Comparison of ENCODE assay signal across 2 cellular contexts in the genomic region with DNA sequence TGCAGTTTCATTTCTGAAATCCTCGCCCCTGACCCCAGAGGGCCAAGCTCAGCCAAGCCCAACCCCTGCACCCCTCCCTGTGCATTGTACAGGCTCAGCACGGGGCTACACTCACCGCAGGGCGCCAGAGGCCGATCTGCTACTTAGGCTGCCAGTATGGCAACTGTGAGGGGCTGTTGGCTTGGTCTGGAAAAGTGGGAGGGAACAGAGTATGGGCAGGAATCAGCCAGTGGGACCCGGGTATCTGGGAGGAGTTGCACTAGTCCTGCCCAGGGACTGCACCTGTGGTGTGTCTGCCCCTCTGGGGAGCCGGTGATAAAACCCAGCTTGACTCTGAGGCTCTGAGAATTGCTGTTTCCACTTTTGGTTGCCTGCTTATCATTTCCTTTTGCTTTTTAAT.
TF ChIP-seq lines count a peak whose summit lies in the region.

No MANE protein-coding gene starts in this region.

TF ChIP-seq in HEK293, 187 proteins besides CTCF, POLR2A, EP300 and RAD21 (continued from another document and continues in another):
- TF ChIP-seq, protein P1, sequence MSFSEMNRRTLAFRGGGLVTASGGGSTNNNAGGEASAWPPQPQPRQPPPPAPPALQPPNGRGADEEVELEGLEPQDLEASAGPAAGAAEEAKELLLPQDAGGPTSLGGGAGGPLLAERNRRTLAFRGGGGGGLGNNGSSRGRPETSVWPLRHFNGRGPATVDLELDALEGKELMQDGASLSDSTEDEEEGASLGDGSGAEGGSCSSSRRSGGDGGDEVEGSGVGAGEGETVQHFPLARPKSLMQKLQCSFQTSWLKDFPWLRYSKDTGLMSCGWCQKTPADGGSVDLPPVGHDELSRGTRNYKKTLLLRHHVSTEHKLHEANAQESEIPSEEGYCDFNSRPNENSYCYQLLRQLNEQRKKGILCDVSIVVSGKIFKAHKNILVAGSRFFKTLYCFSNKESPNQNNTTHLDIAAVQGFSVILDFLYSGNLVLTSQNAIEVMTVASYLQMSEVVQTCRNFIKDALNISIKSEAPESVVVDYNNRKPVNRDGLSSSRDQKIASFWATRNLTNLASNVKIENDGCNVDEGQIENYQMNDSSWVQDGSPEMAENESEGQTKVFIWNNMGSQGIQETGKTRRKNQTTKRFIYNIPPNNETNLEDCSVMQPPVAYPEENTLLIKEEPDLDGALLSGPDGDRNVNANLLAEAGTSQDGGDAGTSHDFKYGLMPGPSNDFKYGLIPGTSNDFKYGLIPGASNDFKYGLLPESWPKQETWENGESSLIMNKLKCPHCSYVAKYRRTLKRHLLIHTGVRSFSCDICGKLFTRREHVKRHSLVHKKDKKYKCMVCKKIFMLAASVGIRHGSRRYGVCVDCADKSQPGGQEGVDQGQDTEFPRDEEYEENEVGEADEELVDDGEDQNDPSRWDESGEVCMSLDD (tag by site-specific recombination; IDR thresholded peaks at IDR 0.05) = no peak
- TF ChIP-seq SP2 (tag by site-specific recombination; IDR thresholded peaks at IDR 0.05) = 0 out of 2 replicates have a peak, but pooled peaks have one; percentile 13
- TF ChIP-seq ZNF169 (tag by site-specific recombination; IDR thresholded peaks at IDR 0.05) = no peak
- TF ChIP-seq ZNF600 (tag by site-specific recombination; IDR thresholded peaks at IDR 0.05) = peak; percentile 92
- TF ChIP-seq ZBTB7A (tag by site-specific recombination; IDR thresholded peaks at IDR 0.05; ENCODE audit: low read depth) = no peak
- TF ChIP-seq ZNF423 (tag by site-specific recombination; IDR thresholded peaks at IDR 0.05) = 0 out of 2 replicates have a peak, but pooled peaks have one; percentile 23
- no peak for TF ChIP-seq KLF9 (tag by site-specific recombination; IDR thresholded peaks at IDR 0.05; ENCODE audit: low read depth)
- TF ChIP-seq, protein P2, sequence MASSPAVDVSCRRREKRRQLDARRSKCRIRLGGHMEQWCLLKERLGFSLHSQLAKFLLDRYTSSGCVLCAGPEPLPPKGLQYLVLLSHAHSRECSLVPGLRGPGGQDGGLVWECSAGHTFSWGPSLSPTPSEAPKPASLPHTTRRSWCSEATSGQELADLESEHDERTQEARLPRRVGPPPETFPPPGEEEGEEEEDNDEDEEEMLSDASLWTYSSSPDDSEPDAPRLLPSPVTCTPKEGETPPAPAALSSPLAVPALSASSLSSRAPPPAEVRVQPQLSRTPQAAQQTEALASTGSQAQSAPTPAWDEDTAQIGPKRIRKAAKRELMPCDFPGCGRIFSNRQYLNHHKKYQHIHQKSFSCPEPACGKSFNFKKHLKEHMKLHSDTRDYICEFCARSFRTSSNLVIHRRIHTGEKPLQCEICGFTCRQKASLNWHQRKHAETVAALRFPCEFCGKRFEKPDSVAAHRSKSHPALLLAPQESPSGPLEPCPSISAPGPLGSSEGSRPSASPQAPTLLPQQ (tag by site-specific recombination; IDR thresholded peaks at IDR 0.05) = no peak
- TF ChIP-seq ZBTB17 (tag by site-specific recombination; IDR thresholded peaks at IDR 0.05) = peak; percentile 84
- peak; percentile 31; the same call in 1 of the 2 replicates for TF ChIP-seq OSR2 (tag by site-specific recombination; IDR thresholded peaks at IDR 0.05)
- no peak for TF ChIP-seq TCF7L2 (IDR thresholded peaks at IDR 0.05; ENCODE audit: borderline replicate concordance, low read depth, low read length)
- TF ChIP-seq ZBTB20 (tag by site-specific recombination; IDR thresholded peaks at IDR 0.05) = peak; percentile 98
- TF ChIP-seq RBAK (tag by site-specific recombination; IDR thresholded peaks at IDR 0.05) = no peak
- peak; percentile 30; the same call in 1 of the 2 replicates for TF ChIP-seq SCRT1 (tag by site-specific recombination; IDR thresholded peaks at IDR 0.05; ENCODE audit: borderline replicate concordance)
- no peak for TF ChIP-seq ZNF530 (tag by site-specific recombination; IDR thresholded peaks at IDR 0.05; ENCODE audit: low read depth)
- TF ChIP-seq, protein P3, sequence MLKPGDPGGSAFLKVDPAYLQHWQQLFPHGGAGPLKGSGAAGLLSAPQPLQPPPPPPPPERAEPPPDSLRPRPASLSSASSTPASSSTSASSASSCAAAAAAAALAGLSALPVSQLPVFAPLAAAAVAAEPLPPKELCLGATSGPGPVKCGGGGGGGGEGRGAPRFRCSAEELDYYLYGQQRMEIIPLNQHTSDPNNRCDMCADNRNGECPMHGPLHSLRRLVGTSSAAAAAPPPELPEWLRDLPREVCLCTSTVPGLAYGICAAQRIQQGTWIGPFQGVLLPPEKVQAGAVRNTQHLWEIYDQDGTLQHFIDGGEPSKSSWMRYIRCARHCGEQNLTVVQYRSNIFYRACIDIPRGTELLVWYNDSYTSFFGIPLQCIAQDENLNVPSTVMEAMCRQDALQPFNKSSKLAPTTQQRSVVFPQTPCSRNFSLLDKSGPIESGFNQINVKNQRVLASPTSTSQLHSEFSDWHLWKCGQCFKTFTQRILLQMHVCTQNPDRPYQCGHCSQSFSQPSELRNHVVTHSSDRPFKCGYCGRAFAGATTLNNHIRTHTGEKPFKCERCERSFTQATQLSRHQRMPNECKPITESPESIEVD (tag by site-specific recombination; IDR thresholded peaks at IDR 0.05) = no peak
- no peak for TF ChIP-seq ZNF221 (tag by site-specific recombination; IDR thresholded peaks at IDR 0.05; ENCODE audit: borderline replicate concordance)
- no peak for TF ChIP-seq ZNF776 (tag by site-specific recombination; IDR thresholded peaks at IDR 0.05; ENCODE audit: borderline replicate concordance)
- no peak for TF ChIP-seq FEZF1 (tag by site-specific recombination; IDR thresholded peaks at IDR 0.05)

TF ChIP-seq in WTC11, 78 proteins besides CTCF, POLR2A, EP300 and RAD21 (continued from another document):
- TF ChIP-seq, protein P4, sequence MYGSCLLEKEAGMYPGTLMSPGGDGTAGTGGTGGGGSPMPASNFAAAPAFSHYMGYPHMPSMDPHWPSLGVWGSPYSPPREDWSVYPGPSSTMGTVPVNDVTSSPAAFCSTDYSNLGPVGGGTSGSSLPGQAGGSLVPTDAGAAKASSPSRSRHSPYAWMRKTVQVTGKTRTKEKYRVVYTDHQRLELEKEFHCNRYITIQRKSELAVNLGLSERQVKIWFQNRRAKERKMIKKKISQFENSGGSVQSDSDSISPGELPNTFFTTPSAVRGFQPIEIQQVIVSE (CRISPR knock-in tag; IDR thresholded peaks at IDR 0.05; ENCODE audit: borderline replicate concordance) = no peak
- TF ChIP-seq GRHL2 (CRISPR knock-in tag; IDR thresholded peaks at IDR 0.05; ENCODE audit: insufficient replicate concordance, severe bottlenecking) (no peak), JUN (CRISPR knock-in tag; IDR thresholded peaks at IDR 0.05) (no peak), FOXK1 (CRISPR knock-in tag; IDR thresholded peaks at IDR 0.05) (no peak), HMGA2 (CRISPR knock-in tag; IDR thresholded peaks at IDR 0.05) (no peak), ETV6 (CRISPR knock-in tag; IDR thresholded peaks at IDR 0.05) (no peak), ZNF671 (CRISPR knock-in tag; IDR thresholded peaks at IDR 0.05) (no peak), IRF2 (CRISPR knock-in tag; IDR thresholded peaks at IDR 0.05; ENCODE audit: borderline replicate concordance, low read depth) (no peak)
- TF ChIP-seq, protein P5, sequence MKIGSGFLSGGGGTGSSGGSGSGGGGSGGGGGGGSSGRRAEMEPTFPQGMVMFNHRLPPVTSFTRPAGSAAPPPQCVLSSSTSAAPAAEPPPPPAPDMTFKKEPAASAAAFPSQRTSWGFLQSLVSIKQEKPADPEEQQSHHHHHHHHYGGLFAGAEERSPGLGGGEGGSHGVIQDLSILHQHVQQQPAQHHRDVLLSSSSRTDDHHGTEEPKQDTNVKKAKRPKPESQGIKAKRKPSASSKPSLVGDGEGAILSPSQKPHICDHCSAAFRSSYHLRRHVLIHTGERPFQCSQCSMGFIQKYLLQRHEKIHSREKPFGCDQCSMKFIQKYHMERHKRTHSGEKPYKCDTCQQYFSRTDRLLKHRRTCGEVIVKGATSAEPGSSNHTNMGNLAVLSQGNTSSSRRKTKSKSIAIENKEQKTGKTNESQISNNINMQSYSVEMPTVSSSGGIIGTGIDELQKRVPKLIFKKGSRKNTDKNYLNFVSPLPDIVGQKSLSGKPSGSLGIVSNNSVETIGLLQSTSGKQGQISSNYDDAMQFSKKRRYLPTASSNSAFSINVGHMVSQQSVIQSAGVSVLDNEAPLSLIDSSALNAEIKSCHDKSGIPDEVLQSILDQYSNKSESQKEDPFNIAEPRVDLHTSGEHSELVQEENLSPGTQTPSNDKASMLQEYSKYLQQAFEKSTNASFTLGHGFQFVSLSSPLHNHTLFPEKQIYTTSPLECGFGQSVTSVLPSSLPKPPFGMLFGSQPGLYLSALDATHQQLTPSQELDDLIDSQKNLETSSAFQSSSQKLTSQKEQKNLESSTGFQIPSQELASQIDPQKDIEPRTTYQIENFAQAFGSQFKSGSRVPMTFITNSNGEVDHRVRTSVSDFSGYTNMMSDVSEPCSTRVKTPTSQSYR (CRISPR knock-in tag; IDR thresholded peaks at IDR 0.05) = no peak
- TF ChIP-seq, protein P6, sequence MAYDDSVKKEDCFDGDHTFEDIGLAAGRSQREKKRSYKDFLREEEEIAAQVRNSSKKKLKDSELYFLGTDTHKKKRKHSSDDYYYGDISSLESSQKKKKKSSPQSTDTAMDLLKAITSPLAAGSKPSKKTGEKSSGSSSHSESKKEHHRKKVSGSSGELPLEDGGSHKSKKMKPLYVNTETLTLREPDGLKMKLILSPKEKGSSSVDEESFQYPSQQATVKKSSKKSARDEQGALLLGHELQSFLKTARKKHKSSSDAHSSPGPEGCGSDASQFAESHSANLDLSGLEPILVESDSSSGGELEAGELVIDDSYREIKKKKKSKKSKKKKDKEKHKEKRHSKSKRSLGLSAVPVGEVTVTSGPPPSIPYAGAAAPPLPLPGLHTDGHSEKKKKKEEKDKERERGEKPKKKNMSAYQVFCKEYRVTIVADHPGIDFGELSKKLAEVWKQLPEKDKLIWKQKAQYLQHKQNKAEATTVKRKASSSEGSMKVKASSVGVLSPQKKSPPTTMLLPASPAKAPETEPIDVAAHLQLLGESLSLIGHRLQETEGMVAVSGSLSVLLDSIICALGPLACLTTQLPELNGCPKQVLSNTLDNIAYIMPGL (CRISPR knock-in tag; IDR thresholded peaks at IDR 0.05) = no peak
- TF ChIP-seq, protein P7, sequence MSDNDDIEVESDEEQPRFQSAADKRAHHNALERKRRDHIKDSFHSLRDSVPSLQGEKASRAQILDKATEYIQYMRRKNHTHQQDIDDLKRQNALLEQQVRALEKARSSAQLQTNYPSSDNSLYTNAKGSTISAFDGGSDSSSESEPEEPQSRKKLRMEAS (CRISPR knock-in tag; IDR thresholded peaks at IDR 0.05) = no peak
